33 cellular contexts compared by ENCODE assay signal in genomic region chr20:23374441-23374840, GRCh38.
"Had no signal": no experiment of that assay in that cellular context is flagged by ENCODE, and none has a peak within 500 bp of the region (broad histone marks: within the 10 kb centered on the region; RNA-seq: fewer than 3 reads in every experiment).

No MANE protein-coding gene starts in this region.

- H3K4me1 Mint-ChIP-seq: mesothelial cell of epicardium, naive B cell, nephron progenitor cell, T-helper 17 cell had no signal

- H3K27me3 ChIP-seq: esophagus muscularis mucosa, foreskin keratinocyte, hepatocyte, ovary, stomach, thyroid gland, upper lobe of left lung, vagina had no signal

- H3K4me3 Mint-ChIP-seq: activated CD4-positive, alpha-beta memory T cell treated with anti-CD3 and anti-CD28 coated beads for 36 hours; activated CD4-positive, alpha-beta T cell treated with anti-CD3 and anti-CD28 coated beads, Interleukin-2, amount 10 ng/mL, durations not matched to agents 24 days and 14 days; activated naive CD8-positive, alpha-beta T cell treated with anti-CD3 and anti-CD28 coated beads, Interleukin-2, amount 50 U/mL, for 24 hours; dendritic cell treated with granulocyte-macrophage colony-stimulating factor and Interleukin-4, amounts not matched to agents 40 ng/mL and 50 ng/mL, for 4 days; mesothelial cell of epicardium; naive B cell; nephron progenitor cell; stimulated activated naive B cell treated with anti-CD40 and anti-IgM and Interleukin-4, amounts not matched to agents 10 μg/mL and 1 μg/mL and 100 μg/mL, for 72 hours; T-helper 17 cell had no signal

- H3K4me3 ChIP-seq: esophagus muscularis mucosa, hepatocyte, ovary, stomach, thyroid gland, upper lobe of left lung, vagina had no signal

- H3K27ac ChIP-seq: esophagus muscularis mucosa, foreskin keratinocyte, hepatocyte, ovary, stomach, thyroid gland, upper lobe of left lung, vagina, WERI-Rb-1 had no signal

- H3K36me3 ChIP-seq: ovary had no signal

- H3K27me3 Mint-ChIP-seq: activated CD4-positive, alpha-beta memory T cell treated with anti-CD3 and anti-CD28 coated beads for 36 hours; activated CD4-positive, alpha-beta T cell treated with anti-CD3 and anti-CD28 coated beads, Interleukin-2, amount 10 ng/mL, durations not matched to agents 24 days and 14 days; activated naive CD8-positive, alpha-beta T cell treated with anti-CD3 and anti-CD28 coated beads, Interleukin-2, amount 50 U/mL, for 24 hours; dendritic cell treated with granulocyte-macrophage colony-stimulating factor and Interleukin-4, amounts not matched to agents 40 ng/mL and 50 ng/mL, for 4 days; naive B cell; progenitor cell of endocrine pancreas; stimulated activated naive B cell treated with anti-CD40 and anti-IgM and Interleukin-4, amounts not matched to agents 10 μg/mL and 1 μg/mL and 100 μg/mL, for 72 hours; T-helper 17 cell had no signal

- H3K4me1 ChIP-seq: esophagus muscularis mucosa, foreskin keratinocyte, stomach, thyroid gland, upper lobe of left lung, vagina had no signal

- H3K9me3 Mint-ChIP-seq: activated CD4-positive, alpha-beta memory T cell treated with anti-CD3 and anti-CD28 coated beads for 36 hours; activated CD4-positive, alpha-beta T cell treated with anti-CD3 and anti-CD28 coated beads, Interleukin-2, amount 10 ng/mL, durations not matched to agents 24 days and 14 days; activated naive CD8-positive, alpha-beta T cell treated with anti-CD3 and anti-CD28 coated beads, Interleukin-2, amount 50 U/mL, for 24 hours; dendritic cell treated with granulocyte-macrophage colony-stimulating factor and Interleukin-4, amounts not matched to agents 40 ng/mL and 50 ng/mL, for 4 days; mesothelial cell of epicardium; naive B cell; nephron progenitor cell; stimulated activated naive B cell treated with anti-CD40 and anti-IgM and Interleukin-4, amounts not matched to agents 10 μg/mL and 1 μg/mL and 100 μg/mL, for 72 hours had no signal

- ATAC-seq: activated naive CD8-positive, alpha-beta T cell treated with anti-CD3 and anti-CD28 coated beads, Interleukin-2, amount 50 U/mL, for 24 hours; foreskin keratinocyte; SK-N-SH treated with all-trans-retinoic acid at 6 μM for 48 hours; stimulated activated naive B cell treated with anti-CD40 and anti-IgM and Interleukin-4, amounts not matched to agents 10 μg/mL and 1 μg/mL and 100 μg/mL, for 72 hours; T-helper 17 cell had no signal

- H3K9me3 ChIP-seq: esophagus muscularis mucosa, ovary, stomach, thyroid gland, upper lobe of left lung, vagina had no signal

- DNase-seq: activated CD4-positive, alpha-beta memory T cell treated with anti-CD3 and anti-CD28 coated beads for 36 hours; activated CD4-positive, alpha-beta T cell treated with anti-CD3 and anti-CD28 coated beads, Interleukin-2, amount 10 ng/mL, durations not matched to agents 24 days and 14 days; activated CD4-positive, CD25-positive, alpha-beta regulatory T cell treated with anti-CD3 and anti-CD28 coated beads, Interleukin-2, amount 50 U/mL, for 72 hours; activated CD8-positive, alpha-beta memory T cell treated with anti-CD3 and anti-CD28 coated beads, Interleukin-2, amount 50 U/mL, for 4 hours; activated gamma-delta T cell; activated naive CD4-positive, alpha-beta T cell treated with anti-CD3 and anti-CD28 coated beads, Interleukin-2, amount 50 U/mL, for 16 hours; activated naive CD8-positive, alpha-beta T cell treated with anti-CD3 and anti-CD28 coated beads, Interleukin-2, amount 50 U/mL, for 24 hours; activated T-cell treated with anti-CD3 and anti-CD28 coated beads, Interleukin-2, amount 50 U/mL, for 1 hour; amygdala; central memory CD4-positive, alpha-beta T cell; effector memory CD4-positive, alpha-beta T cell; foreskin keratinocyte; kidney; mammary epithelial cell; naive B cell; nephron progenitor cell; ovary; stimulated activated CD4-positive, alpha-beta T cell treated with anti-CD3 and anti-CD28 coated beads, Interleukin-15, amount 100 ng/mL, for 24 hours; stimulated activated CD4-positive, alpha-beta T cell treated with anti-CD3 and anti-CD28 coated beads, Interleukin-2, amount 100 ng/mL, for 24 hours; stimulated activated naive B cell treated with anti-CD40 and anti-IgM and Interleukin-4, amounts not matched to agents 10 μg/mL and 1 μg/mL and 100 μg/mL, for 72 hours; stomach; T-helper 17 cell; T1000; thyroid gland; upper lobe of left lung; WERI-Rb-1 had no signal

- H3K27ac Mint-ChIP-seq: activated CD4-positive, alpha-beta memory T cell treated with anti-CD3 and anti-CD28 coated beads for 36 hours; activated CD4-positive, alpha-beta T cell treated with anti-CD3 and anti-CD28 coated beads, Interleukin-2, amount 10 ng/mL, durations not matched to agents 24 days and 14 days; activated naive CD8-positive, alpha-beta T cell treated with anti-CD3 and anti-CD28 coated beads, Interleukin-2, amount 50 U/mL, for 24 hours; dendritic cell treated with granulocyte-macrophage colony-stimulating factor and Interleukin-4, amounts not matched to agents 40 ng/mL and 50 ng/mL, for 4 days; mesothelial cell of epicardium; naive B cell; nephron progenitor cell; progenitor cell of endocrine pancreas; stimulated activated naive B cell treated with anti-CD40 and anti-IgM and Interleukin-4, amounts not matched to agents 10 μg/mL and 1 μg/mL and 100 μg/mL, for 72 hours; T-helper 17 cell had no signal
